ENCODE assay signal across 17 cellular contexts in the genomic region with DNA sequence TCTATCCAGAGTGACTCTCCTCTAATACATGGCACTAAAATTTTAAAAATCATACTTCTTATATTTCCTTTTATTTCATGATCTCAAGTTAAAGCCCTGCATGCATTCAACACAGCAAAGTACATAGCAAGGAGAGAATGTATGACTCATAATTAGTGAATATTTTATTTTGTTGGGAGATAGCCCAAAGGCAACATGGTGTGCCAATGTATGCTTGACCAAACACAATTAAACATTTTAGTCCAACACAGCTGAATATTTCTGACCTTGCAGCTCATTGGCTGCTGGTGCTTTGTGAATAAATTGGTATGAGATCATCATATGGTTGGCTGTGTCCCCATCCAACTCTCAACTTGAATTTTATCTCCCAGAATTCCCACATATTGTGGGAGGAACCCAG.
DNase-seq lines count a peak whose midpoint lies in the region; ATAC-seq and TF ChIP-seq lines count a peak whose summit lies in the region.
"Had no signal": no experiment of that assay in that cellular context is flagged by ENCODE, and none has a peak within 500 bp of the region (broad histone marks: within the 10 kb centered on the region; RNA-seq: fewer than 3 reads in every experiment).

No MANE protein-coding gene starts in this region.

- H3K9me3 ChIP-seq in BE2C, result no peaks in the 10 kb centered on the region
- H3K9me3 ChIP-seq: gastrocnemius medialis, SJSA1 had no signal

- H3K4me1 ChIP-seq in BE2C, result no peaks in the 10 kb centered on the region
- H3K4me1 ChIP-seq: gastrocnemius medialis, SJSA1 had no signal

- H3K36me3 ChIP-seq in brain microvascular endothelial cell (replicated peaks), result no peaks in the 10 kb centered on the region
- no peaks in the 10 kb centered on the region for H3K36me3 ChIP-seq in BE2C
- H3K36me3 ChIP-seq: gastrocnemius medialis, SJSA1 had no signal

- DNase-seq in AG08395 (ENCODE audit: low spot score) (peak; percentile 47), LHCN-M2 (ENCODE audit: low read depth) (peak; percentile 80), brain microvascular endothelial cell (peak; percentile 79), glomerular visceral epithelial cell (ENCODE audit: extremely low spot score) (peak; percentile 53), BE2C (no peak)
- DNase-seq: activated CD4-positive, alpha-beta T cell treated with anti-CD3 and anti-CD28 coated beads, Interleukin-2, amount 50 U/mL, for 4 hours; dorsolateral prefrontal cortex; gastrocnemius medialis; natural killer cell; NCI-H1092 treated with DMSO at 0.1 percent for 48 hours; stimulated activated CD4-positive, alpha-beta T cell treated with anti-CD3 and anti-CD28 coated beads, Interleukin-2, amount 100 ng/mL, for 24 hours; stimulated activated CD8-positive, alpha-beta memory T cell treated with anti-CD3 and anti-CD28 coated beads, Interleukin-4, amount 100 ng/mL, for 48 hours had no signal

- H3K27me3 ChIP-seq in brain microvascular endothelial cell (replicated peaks), result no peaks in the 10 kb centered on the region
- no peaks in the 10 kb centered on the region for H3K27me3 ChIP-seq in BE2C
- H3K27me3 ChIP-seq: gastrocnemius medialis, SJSA1 had no signal

- TF ChIP-seq POLR2A in GM18505 (IDR thresholded peaks at IDR 0.05; ENCODE audit: borderline replicate concordance, extremely low read depth, insufficient read depth, insufficient read length), result no peak

- ATAC-seq in GM18502 (IDR thresholded peaks at IDR 0.05; ENCODE audit: poor library complexity, unreplicated experiment) (no peak), GM18505 (IDR thresholded peaks at IDR 0.05; ENCODE audit: unreplicated experiment) (no peak), HG03432 (IDR thresholded peaks at IDR 0.05; ENCODE audit: unreplicated experiment) (no peak)
- ATAC-seq: gastrocnemius medialis, natural killer cell had no signal

- in situ Hi-C loops in brain microvascular endothelial cell (cut with HindIII; ENCODE audit: low pct_ligation_motif_present, low sequenced_read_pairs), result no loop called here

- H3K27ac ChIP-seq in brain microvascular endothelial cell, result no peak overlapping the region
- H3K27ac ChIP-seq: dorsolateral prefrontal cortex, gastrocnemius medialis, SJSA1 had no signal

- H3K4me3 ChIP-seq in brain microvascular endothelial cell (ENCODE audit: low read depth, low read length) (no peak overlapping the region), BE2C (ENCODE audit: low read depth, low read length) (no peak overlapping the region)
- H3K4me3 ChIP-seq: dorsolateral prefrontal cortex, gastrocnemius medialis, lung, SJSA1 had no signal

- TF ChIP-seq CTCF in brain microvascular endothelial cell (IDR thresholded peaks at IDR 0.05; ENCODE audit: low read depth, low read length, missing control alignments) (no peak), BE2C (IDR thresholded peaks at IDR 0.05; ENCODE audit: low read depth, low read length) (no peak)
